9 cellular contexts compared by ENCODE assay signal in genomic region chr16:228151-228855, GRCh38. TPM values are rescaled to one million over a fixed set of nuclear protein-coding genes. Genes with fewer than 3 reads are reported as not detected.
A peak's percentile ranks its signal among the peaks of the same experiment; 100 is the strongest.
DNase-seq lines count a peak whose midpoint lies in the region; ATAC-seq lines count a peak whose summit lies in the region.
"Had no signal": no experiment of that assay in that cellular context is flagged by ENCODE, and none has a peak within 500 bp of the region (broad histone marks: within the 10 kb centered on the region; RNA-seq: fewer than 3 reads in every experiment).

No MANE protein-coding gene starts in this region.

- intact Hi-C loops in activated T-helper 2 cell treated with anti-CD3 and anti-CD28 coated beads, Interferon-gamma antibody, Interleukin-2, Interleukin-4, amounts not matched to agents 10 μg/mL and 5 μg/mL and 100 μg/mL, durations not matched to agents 14 hours and 24 hours and 36 hours (cut with micrococcal nuclease): no loop called here
- intact Hi-C loops in right cardiac atrium (cut with DNase I): no loop called here

- H3K36me3 ChIP-seq in skeletal muscle tissue (ENCODE audit: control insufficient read depth in 3 of 3, insufficient read depth in 3 of 3, low read length in 3 of 3): peaks cover 17 to 37% (median 27%) of the 10 kb centered on the region in 3 donors

- H3K27me3 ChIP-seq in right cardiac atrium (ENCODE audit: control insufficient read depth, insufficient read depth): no peaks in the 10 kb centered on the region
- no peaks in the 10 kb centered on the region for H3K27me3 ChIP-seq in skeletal muscle tissue (ENCODE audit: control insufficient read depth in 3 of 3, insufficient read depth in 3 of 3, low read length in 3 of 3)

- H3K4me3 ChIP-seq in right cardiac atrium (ENCODE audit: low read length) (peak overlapping the region; percentile 94), skeletal muscle tissue (ENCODE audit: low read length in 3 of 3) (peak overlapping the region; percentile 77 to 96 (median 90))

- H3K36me3 Mint-ChIP-seq in activated T-helper 2 cell treated with anti-CD3 and anti-CD28 coated beads, Interferon-gamma antibody, Interleukin-2, Interleukin-4, amounts not matched to agents 10 μg/mL and 5 μg/mL and 100 μg/mL, durations not matched to agents 14 hours and 24 hours and 36 hours (ENCODE audit: low read depth): peaks cover 43% of the 10 kb centered on the region

- H3K4me1 Mint-ChIP-seq in activated T-helper 2 cell treated with anti-CD3 and anti-CD28 coated beads, Interferon-gamma antibody, Interleukin-2, Interleukin-4, amounts not matched to agents 10 μg/mL and 5 μg/mL and 100 μg/mL, durations not matched to agents 14 hours and 24 hours and 36 hours (ENCODE audit: low read depth): peaks cover 24% of the 10 kb centered on the region

- H3K9me3 ChIP-seq in right cardiac atrium (ENCODE audit: control insufficient read depth, low read length) (no peaks in the 10 kb centered on the region), skeletal muscle tissue (ENCODE audit: control insufficient read depth in 3 of 3, low read length in 3 of 3) (no peaks in the 10 kb centered on the region)

- no peaks in the 10 kb centered on the region for H3K9me3 Mint-ChIP-seq in activated T-helper 2 cell treated with anti-CD3 and anti-CD28 coated beads, Interferon-gamma antibody, Interleukin-2, Interleukin-4, amounts not matched to agents 10 μg/mL and 5 μg/mL and 100 μg/mL, durations not matched to agents 14 hours and 24 hours and 36 hours

- H3K27me3 Mint-ChIP-seq in activated T-helper 2 cell treated with anti-CD3 and anti-CD28 coated beads, Interferon-gamma antibody, Interleukin-2, Interleukin-4, amounts not matched to agents 10 μg/mL and 5 μg/mL and 100 μg/mL, durations not matched to agents 14 hours and 24 hours and 36 hours (ENCODE audit: low read depth): no peaks in the 10 kb centered on the region

- peak overlapping the region; percentile 87 for H3K4me3 Mint-ChIP-seq in activated T-helper 2 cell treated with anti-CD3 and anti-CD28 coated beads, Interferon-gamma antibody, Interleukin-2, Interleukin-4, amounts not matched to agents 10 μg/mL and 5 μg/mL and 100 μg/mL, durations not matched to agents 14 hours and 24 hours and 36 hours (ENCODE audit: low read depth)

- peak overlapping the region; percentile 97 for H3K27ac ChIP-seq in right cardiac atrium (ENCODE audit: low read length)
- H3K27ac ChIP-seq in skeletal muscle tissue (ENCODE audit: low read depth, low read length): peak overlapping the region; percentile 94

- no peak for DNase-seq in activated T-helper 2 cell treated with anti-CD3 and anti-CD28 coated beads, Interferon-gamma antibody, Interleukin-2, Interleukin-4, amounts not matched to agents 10 μg/mL and 5 μg/mL and 100 μg/mL, durations not matched to agents 14 hours and 24 hours and 36 hours (ENCODE audit: low spot score)
- no peak for DNase-seq in right cardiac atrium
- DNase-seq in NCI-H1048 (lab: John Stamatoyannopoulos, UW): no peak
- no peak for DNase-seq in AG08396 (ENCODE audit: low spot score)

- peak; percentile 10 for ATAC-seq in GM18498 (IDR thresholded peaks at IDR 0.05; ENCODE audit: unreplicated experiment)
- ATAC-seq in HG03196 (IDR thresholded peaks at IDR 0.05; ENCODE audit: unreplicated experiment): peak; percentile 6
- ATAC-seq in right cardiac atrium: peak; percentile 4 to 16
- ATAC-seq in HG02884 (IDR thresholded peaks at IDR 0.05; ENCODE audit: unreplicated experiment): no peak

- WGBS in right cardiac atrium: 17% methylated on average over 10 of the region's 10 CpGs

- H3K9ac ChIP-seq in skeletal muscle tissue (ENCODE audit: low read depth in 1 of 3, low read length in 3 of 3): peak overlapping the region; percentile 95 to 97 (median 96)

- H3K4me1 ChIP-seq in right cardiac atrium (ENCODE audit: control insufficient read depth, insufficient read depth, low read length): peaks cover 2% of the 10 kb centered on the region
- H3K4me1 ChIP-seq in skeletal muscle tissue (ENCODE audit: control insufficient read depth in 3 of 3, insufficient read depth in 3 of 3, low read length in 3 of 3): peaks cover 12 to 20% (median 17%) of the 10 kb centered on the region in 3 donors

- H3K27ac Mint-ChIP-seq in activated T-helper 2 cell treated with anti-CD3 and anti-CD28 coated beads, Interferon-gamma antibody, Interleukin-2, Interleukin-4, amounts not matched to agents 10 μg/mL and 5 μg/mL and 100 μg/mL, durations not matched to agents 14 hours and 24 hours and 36 hours: peak overlapping the region; percentile 70

RNA-seq across cellular contexts. Expression of gene LUC7L, which starts 0.9 kb away (rescaled TPM):
- 91.0 and 93.5 TPM in 2 replicates for total RNA-seq in activated T-helper 2 cell treated with anti-CD3 and anti-CD28 coated beads, Interferon-gamma antibody, Interleukin-2, Interleukin-4, amounts not matched to agents 10 μg/mL and 5 μg/mL and 100 μg/mL, durations not matched to agents 14 hours and 24 hours and 36 hours
- total RNA-seq in right cardiac atrium: 10 to 100 TPM; 28.1 to 32.0 (median 30.2) TPM
- 32.1 TPM for polyA plus RNA-seq in right cardiac atrium
- total RNA-seq in skeletal muscle tissue: 38.1 TPM

RNA-seq across cellular contexts. Expression of gene FAM234A, which starts 6.3 kb away (rescaled TPM):
- 30.3 TPM in 2 replicates for total RNA-seq in activated T-helper 2 cell treated with anti-CD3 and anti-CD28 coated beads, Interferon-gamma antibody, Interleukin-2, Interleukin-4, amounts not matched to agents 10 μg/mL and 5 μg/mL and 100 μg/mL, durations not matched to agents 14 hours and 24 hours and 36 hours
- total RNA-seq in right cardiac atrium (100 to 1,000 TPM; 131 to 145 (median 139) TPM), skeletal muscle tissue (23.5 TPM)
- 171 TPM for polyA plus RNA-seq in right cardiac atrium

RNA-seq across cellular contexts. Expression of gene RGS11, which starts 47.4 kb away (rescaled TPM):
- 0.30 and 0.46 TPM in 2 replicates for total RNA-seq in activated T-helper 2 cell treated with anti-CD3 and anti-CD28 coated beads, Interferon-gamma antibody, Interleukin-2, Interleukin-4, amounts not matched to agents 10 μg/mL and 5 μg/mL and 100 μg/mL, durations not matched to agents 14 hours and 24 hours and 36 hours
- total RNA-seq in right cardiac atrium: 10 to 100 TPM; 11.6 to 23.8 (median 17.6) TPM
- 15.5 TPM for polyA plus RNA-seq in right cardiac atrium
- total RNA-seq in skeletal muscle tissue: 0.52 TPM

RNA-seq across cellular contexts. Expression of gene HBQ1, which starts 48.0 kb away (rescaled TPM):
- 0.39 and 0.62 TPM in 2 replicates for total RNA-seq in activated T-helper 2 cell treated with anti-CD3 and anti-CD28 coated beads, Interferon-gamma antibody, Interleukin-2, Interleukin-4, amounts not matched to agents 10 μg/mL and 5 μg/mL and 100 μg/mL, durations not matched to agents 14 hours and 24 hours and 36 hours
- not detected for total RNA-seq in right cardiac atrium
- not detected for polyA plus RNA-seq in right cardiac atrium
- total RNA-seq in skeletal muscle tissue: 14.1 TPM

RNA-seq across cellular contexts. Expression of gene HBA1, which starts 51.8 kb away (rescaled TPM):
- 0.55 TPM in 1 of 2 replicates, not detected in the other for total RNA-seq in activated T-helper 2 cell treated with anti-CD3 and anti-CD28 coated beads, Interferon-gamma antibody, Interleukin-2, Interleukin-4, amounts not matched to agents 10 μg/mL and 5 μg/mL and 100 μg/mL, durations not matched to agents 14 hours and 24 hours and 36 hours
- total RNA-seq in right cardiac atrium (100 to 1,000 TPM in 1 of 4 donors, 10 to 100 TPM in 3; 38.3 to 130 (median 70.9) TPM), skeletal muscle tissue (2,922 TPM)
- polyA plus RNA-seq in right cardiac atrium: 4.8 TPM
- total RNA-seq: activated CD8-positive, alpha-beta memory T cell treated with anti-CD3 and anti-CD28 coated beads for 36 hours had no signal
